ENCODE assay signal across 31 cellular contexts in the genomic region with DNA sequence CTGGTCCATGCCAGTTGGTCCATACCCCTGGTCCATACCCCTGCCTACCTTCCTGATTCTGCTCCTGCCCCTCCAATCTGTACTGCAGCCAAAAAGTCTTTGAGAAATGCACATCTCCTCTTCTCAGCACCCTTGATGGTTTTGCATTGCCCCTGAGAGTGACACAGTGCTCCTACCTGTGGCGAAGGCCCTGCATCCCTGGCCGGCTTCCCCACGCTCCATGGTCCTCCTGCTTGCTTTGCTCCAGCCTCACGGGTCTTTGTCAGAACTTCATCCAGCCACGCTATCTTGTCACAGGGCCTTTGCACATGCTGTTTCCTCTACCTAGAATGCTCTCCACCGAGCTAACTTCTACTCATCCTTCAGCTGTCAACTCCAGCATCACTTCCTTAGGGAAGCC. TPM values are rescaled to one million over a fixed set of nuclear protein-coding genes. Genes with fewer than 3 reads are reported as not detected.
"Had no signal": no experiment of that assay in that cellular context is flagged by ENCODE, and none has a peak within 500 bp of the region (broad histone marks: within the 10 kb centered on the region; RNA-seq: fewer than 3 reads in every experiment).

No MANE protein-coding gene starts in this region.

- H3K4me1 ChIP-seq: colonic mucosa, esophagus squamous epithelium, gastrocnemius medialis had no signal

- H3K4me3 Mint-ChIP-seq: dendritic cell treated with granulocyte-macrophage colony-stimulating factor and Interleukin-4, amounts not matched to agents 40 ng/mL and 50 ng/mL, for 4 days; effector memory CD8-positive, alpha-beta T cell; endodermal cell; immature natural killer cell; memory B cell; naive thymus-derived CD4-positive, alpha-beta T cell had no signal

- H2AFZ ChIP-seq: hepatocyte had no signal

- H3K4me3 ChIP-seq: colonic mucosa, esophagus squamous epithelium, gastrocnemius medialis, hepatocyte, lung had no signal

- H3K27ac Mint-ChIP-seq: dendritic cell treated with granulocyte-macrophage colony-stimulating factor and Interleukin-4, amounts not matched to agents 40 ng/mL and 50 ng/mL, for 4 days; endodermal cell; immature natural killer cell; memory B cell; naive thymus-derived CD4-positive, alpha-beta T cell had no signal

- H3K4me1 Mint-ChIP-seq: immature natural killer cell, memory B cell had no signal

- H3K36me3 Mint-ChIP-seq: immature natural killer cell; memory B cell; naive thymus-derived CD4-positive, alpha-beta T cell had no signal

- H3K27me3 Mint-ChIP-seq: dendritic cell treated with granulocyte-macrophage colony-stimulating factor and Interleukin-4, amounts not matched to agents 40 ng/mL and 50 ng/mL, for 4 days had no signal

- H3K79me2 ChIP-seq: hepatocyte had no signal

- H3K36me3 ChIP-seq: colonic mucosa, esophagus squamous epithelium, gastrocnemius medialis had no signal

- H3K9me3 Mint-ChIP-seq: dendritic cell treated with granulocyte-macrophage colony-stimulating factor and Interleukin-4, amounts not matched to agents 40 ng/mL and 50 ng/mL, for 4 days; effector memory CD8-positive, alpha-beta T cell; endodermal cell; immature natural killer cell; memory B cell; naive thymus-derived CD4-positive, alpha-beta T cell had no signal

- H3K4me2 ChIP-seq: hepatocyte had no signal

- DNase-seq: colonic mucosa; cortex of kidney; effector CD8-positive, alpha-beta T cell; effector memory CD8-positive, alpha-beta T cell; endodermal cell; erythroblast; esophagus squamous epithelium; foreskin fibroblast; foreskin melanocyte; gastrocnemius medialis; glutamatergic neuron; head of caudate nucleus; hypothalamus; immature natural killer cell; islet precursor cell; kidney; kidney glomerular epithelial cell; left colon; left ventricle myocardium superior; mammary epithelial cell; mesendoderm; midbrain; naive thymus-derived CD4-positive, alpha-beta T cell had no signal

- H3K27me3 ChIP-seq: colonic mucosa, esophagus squamous epithelium, gastrocnemius medialis, hepatocyte had no signal

- H3K27ac ChIP-seq: colonic mucosa, epithelial cell of prostate, esophagus squamous epithelium, gastrocnemius medialis, hepatocyte had no signal

- ATAC-seq: effector memory CD8-positive, alpha-beta T cell; esophagus mucosa; gastrocnemius medialis; left colon; left lobe of liver; left ventricle myocardium superior; naive thymus-derived CD4-positive, alpha-beta T cell had no signal

- H3K9me3 ChIP-seq: colonic mucosa, esophagus squamous epithelium, gastrocnemius medialis had no signal

RNA-seq across cellular contexts. Expression of a gene that starts 41.9 kb away (rescaled TPM):
- total RNA-seq: glomerular endothelial cell had no signal
